ENCODE assay signal across 17 cellular contexts in genomic region chr7:46566375-46566774, GRCh38.
"Had no signal": no experiment of that assay in that cellular context is flagged by ENCODE, and none has a peak within 500 bp of the region (broad histone marks: within the 10 kb centered on the region; RNA-seq: fewer than 3 reads in every experiment).

No MANE protein-coding gene starts in this region.

- H3K36me3 ChIP-seq: right lobe of liver, spleen, upper lobe of right lung had no signal

- DNase-seq: activated CD4-positive, alpha-beta memory T cell treated with anti-CD3 and anti-CD28 coated beads for 36 hours; activated CD4-positive, CD25-positive, alpha-beta regulatory T cell treated with anti-CD3 and anti-CD28 coated beads, Interleukin-2, amount 50 U/mL, for 72 hours; activated effector memory CD4-positive, alpha-beta T cell treated with anti-CD3 and anti-CD28 coated beads, Interleukin-2, amount 50 U/mL, for 16 hours; activated T-cell treated with anti-CD3 and anti-CD28 coated beads, Interleukin-2, amount 50 U/mL, for 4 hours; amygdala; hypothalamus; nucleus accumbens; psoas muscle; right lobe of liver; spleen; stimulated activated CD4-positive, alpha-beta T cell treated with anti-CD3 and anti-CD28 coated beads, Interleukin-1b, Interleukin-23, amount 100 ng/mL, for 48 hours; stimulated activated naive CD4-positive, alpha-beta T cell; SW 1271; upper lobe of right lung had no signal

- H3K4me3 ChIP-seq: lung, psoas muscle, right lobe of liver, spleen, upper lobe of right lung had no signal

- H3K4me1 ChIP-seq: psoas muscle, right lobe of liver, upper lobe of right lung had no signal

- H3K27me3 ChIP-seq: right lobe of liver, spleen, upper lobe of right lung had no signal

- H3K9me3 ChIP-seq: psoas muscle, right lobe of liver, upper lobe of right lung had no signal

- ATAC-seq: activated naive CD4-positive, alpha-beta T cell treated with anti-CD3 and anti-CD28 coated beads, Interleukin-2, amount 50 U/mL, for 72 hours; activated T-cell treated with anti-CD3 and anti-CD28 coated beads, Interleukin-2, amount 50 U/mL, for 4 hours; natural killer cell treated with Interleukin-12 subunit alpha and Interleukin-12 subunit beta and Interleukin-15 and Interleukin-18, amount 100 ng/mL, for 72 hours; psoas muscle; right lobe of liver; upper lobe of right lung had no signal

- H3K27ac ChIP-seq: psoas muscle, right lobe of liver, spleen, upper lobe of right lung had no signal
